In genomic region chr4:40190880-40191815, GRCh38 we compare ENCODE assay signal across 11 cellular contexts. TPM values are rescaled to one million over a fixed set of nuclear protein-coding genes. Genes with fewer than 3 reads are reported as not detected.
DNase-seq lines count a peak whose midpoint lies in the region; ATAC-seq and TF ChIP-seq lines count a peak whose summit lies in the region.
"Had no signal": no experiment of that assay in that cellular context is flagged by ENCODE, and none has a peak within 500 bp of the region (broad histone marks: within the 10 kb centered on the region; RNA-seq: fewer than 3 reads in every experiment).

No MANE protein-coding gene starts in this region.

- no peak overlapping the region for H2AFZ ChIP-seq in OCI-LY1 (ENCODE audit: low read length)

- H3K4me2 ChIP-seq in OCI-LY1 (ENCODE audit: low read length) = peak overlapping the region; percentile 86

- H3K36me3 ChIP-seq in OCI-LY1 (ENCODE audit: insufficient read depth, low read length) (peaks cover 24% of the 10 kb centered on the region), endocrine pancreas (ENCODE audit: control insufficient read depth, insufficient read depth, low read length) (no peaks in the 10 kb centered on the region)

- ATAC-seq in GM21723 (IDR thresholded peaks at IDR 0.05; ENCODE audit: unreplicated experiment) = no peak

- H3K27me3 ChIP-seq in OCI-LY1 (ENCODE audit: insufficient read depth, low read length) = no peaks in the 10 kb centered on the region
- no peaks in the 10 kb centered on the region for H3K27me3 ChIP-seq in endocrine pancreas (ENCODE audit: control insufficient read depth, insufficient read depth, low read length)

- H3K9me3 ChIP-seq in OCI-LY1 (ENCODE audit: low read length) (no peaks in the 10 kb centered on the region), endocrine pancreas (ENCODE audit: control insufficient read depth, low read length) (no peaks in the 10 kb centered on the region)

- peak overlapping the region; percentile 100 for H3K27ac ChIP-seq in OCI-LY1 (ENCODE audit: low read depth, low read length, poor library complexity, severe bottlenecking)
- H3K27ac ChIP-seq: coronary artery had no signal

- peaks cover 51% of the 10 kb centered on the region for H3K79me2 ChIP-seq in OCI-LY1 (ENCODE audit: insufficient read depth, low read length)

- peak overlapping the region; percentile 99 for H3K9ac ChIP-seq in OCI-LY1 (ENCODE audit: low read length)
- H3K9ac ChIP-seq in endocrine pancreas (ENCODE audit: control insufficient read depth, insufficient read depth, low read length) = no peak overlapping the region

- TF ChIP-seq CTCF in OCI-LY1 (IDR thresholded peaks at IDR 0.05; ENCODE audit: low read length) = no peak

- H3K9me2 ChIP-seq in OCI-LY1 (ENCODE audit: low read depth, low read length) = no peaks in the 10 kb centered on the region

- H4K20me1 ChIP-seq in OCI-LY1 (ENCODE audit: insufficient read depth, low read length) = no peaks in the 10 kb centered on the region

- DNase-seq in stimulated activated naive CD4-positive, alpha-beta T cell (lab: John Stamatoyannopoulos, UW) = peak in 5 of 6 experiments; percentile 20 to 62 (median 57)
- DNase-seq in stimulated activated naive CD4-positive, alpha-beta T cell treated with Interleukin-2 at 50 U/mL for 16 hours (lab: John Stamatoyannopoulos, UW) = no peak
- no peak for DNase-seq in ureter (ENCODE audit: low spot score)
- DNase-seq in iPS-NIHi7 (ENCODE audit: extremely low spot score) = no peak
- DNase-seq in D341Med (ENCODE audit: low spot score) = no peak
- DNase-seq: stimulated activated CD4-positive, alpha-beta T cell treated with anti-CD3 and anti-CD28 coated beads, Interleukin-1b, Interleukin-23, amount 100 ng/mL, for 48 hours; T-helper 9 cell had no signal

- H3K4me1 ChIP-seq in OCI-LY1 (ENCODE audit: insufficient read depth, low read length, severe bottlenecking) = peaks cover 77% of the 10 kb centered on the region
- peaks cover 17% of the 10 kb centered on the region for H3K4me1 ChIP-seq in endocrine pancreas (ENCODE audit: control insufficient read depth, insufficient read depth, low read length)

- peaks cover 10% of the 10 kb centered on the region for H3F3A ChIP-seq in OCI-LY1 (ENCODE audit: insufficient read depth, low read length)

- peak overlapping the region; percentile 82 for H3K4me3 ChIP-seq in OCI-LY1 (ENCODE audit: low read depth, low read length, poor library complexity, severe bottlenecking)
- peak overlapping the region; percentile 51 for H3K4me3 ChIP-seq in endocrine pancreas (ENCODE audit: control insufficient read depth, insufficient read depth, low read length)
- H3K4me3 ChIP-seq: coronary artery had no signal

RNA-seq across cellular contexts. Expression of gene RHOH, which starts 5.7 kb away (rescaled TPM):
- 7.7 TPM for total RNA-seq in ureter

Comparison
In these comparisons a context has a peak if more than half of its experiments do, and no peak if none do; other contexts are left out.
1. DNase-seq: peak in stimulated activated naive CD4-positive, alpha-beta T cell (5 of 6); none in stimulated activated naive CD4-positive, alpha-beta T cell treated with Interleukin-2 at 50 U/mL for 16 hours (single experiment), ureter (single experiment), iPS-NIHi7 (single experiment) and D341Med (single experiment).